In genomic region chr1:192579319-192579738, GRCh38 we compare ENCODE assay signal across 9 cellular contexts. TPM values are rescaled to one million over a fixed set of nuclear protein-coding genes. Genes with fewer than 3 reads are reported as not detected.
DNase-seq lines count a peak whose midpoint lies in the region; ATAC-seq and TF ChIP-seq lines count a peak whose summit lies in the region.
"Had no signal": no experiment of that assay in that cellular context is flagged by ENCODE, and none has a peak within 500 bp of the region (broad histone marks: within the 10 kb centered on the region; RNA-seq: fewer than 3 reads in every experiment).

No MANE protein-coding gene starts in this region.

- DNase-seq in LHCN-M2 (ENCODE audit: low read depth) (peak; percentile 89), spleen (no peak), hippocampal formation (lab: John Stamatoyannopoulos, UW) (no peak), AG08395 (ENCODE audit: low spot score) (no peak)
- DNase-seq: glutamatergic neuron, T1000 had no signal

- H3K4me1 ChIP-seq in duodenal mucosa (ENCODE audit: control insufficient read depth in 1 of 2, insufficient read depth in 2 of 2, low read length in 2 of 2) (peaks cover 0 to 4% of the 10 kb centered on the region in 2 donors), spleen (peaks cover 0 to 16% (median 5%) of the 10 kb centered on the region in 6 donors)

- peak overlapping the region; percentile 30 to 52 for H3K9ac ChIP-seq in duodenal mucosa (ENCODE audit: low read depth in 1 of 2, low read length in 2 of 2)

- H3K36me3 ChIP-seq in duodenal mucosa (ENCODE audit: control insufficient read depth in 1 of 2, insufficient read depth in 2 of 2, low read length in 2 of 2), result no peaks in the 10 kb centered on the region
- no peaks in the 10 kb centered on the region for H3K36me3 ChIP-seq in spleen

- H3K4me3 ChIP-seq in duodenal mucosa (ENCODE audit: low read depth in 1 of 2, low read length in 2 of 2), result peak overlapping the region; percentile 21 to 23
- H3K4me3 ChIP-seq in spleen, result peak overlapping the region in 6 of 8 donors; percentile 4 to 61 (median 20)

- TF ChIP-seq CTCF in spleen (IDR thresholded peaks at IDR 0.05 in 8 of 11, conservative IDR thresholded peaks at IDR 0.05 in 3 of 11), result no peak

- H3K27me3 ChIP-seq in duodenal mucosa (ENCODE audit: control insufficient read depth in 1 of 2, insufficient read depth in 2 of 2, low read length in 2 of 2), result no peaks in the 10 kb centered on the region
- H3K27me3 ChIP-seq in spleen (replicated peaks in 1 of 7), result no peaks in the 10 kb centered on the region

- no peaks in the 10 kb centered on the region for H3K9me3 ChIP-seq in duodenal mucosa (ENCODE audit: control insufficient read depth in 1 of 2, low read length in 2 of 2)
- no peaks in the 10 kb centered on the region for H3K9me3 ChIP-seq in spleen

- peak; percentile 14 for ATAC-seq in GM19043 (IDR thresholded peaks at IDR 0.05; ENCODE audit: low read depth, unreplicated experiment)
- ATAC-seq in GM19397 (IDR thresholded peaks at IDR 0.05; ENCODE audit: unreplicated experiment), result no peak

- TF ChIP-seq POLR2A in spleen (IDR thresholded peaks at IDR 0.05), result no peak

- 66 to 91% (median 82%) methylated on average over 3 of the region's 3 CpGs for WGBS in spleen, 5 donors

- H3K27ac ChIP-seq in duodenal mucosa (ENCODE audit: low read depth, low read length) (no peak overlapping the region), spleen (peak overlapping the region in 1 of 8 donors; percentile 8)

- intact Hi-C loops in spleen (cut with DNase I; ENCODE audit: low total_unique reads), result no loop called here

RNA-seq across cellular contexts. Expression of gene RGS1, which starts 3.8 kb away (rescaled TPM):
- total RNA-seq in LHCN-M2 (2014; rRNA removed) (0.11 and 0.19 TPM in 2 replicates), spleen (100 to 1,000 TPM in 2 of 7 donors, 10 to 100 TPM in 5; 27.0 to 261 (median 83.3) TPM)
- not detected for polyA plus RNA-seq in LHCN-M2 (2012)
- polyA plus RNA-seq in spleen, result 10 to 100 TPM; 15.9 to 73.2 (median 24.0) TPM

RNA-seq across cellular contexts. Expression of gene RGS13, which starts 56.6 kb away (rescaled TPM):
- total RNA-seq in LHCN-M2 (2014; rRNA removed) (not detected in 2 replicates), spleen (1 to 10 TPM in 2 of 7 donors, under 1 TPM in 4, not detected in 1; 0.09 to 1.7 (median 0.40) TPM)
- not detected for polyA plus RNA-seq in LHCN-M2 (2012)
- 10 to 100 TPM in 1 of 3 donors, 1 to 10 TPM in 1, under 1 TPM in 1; 0.32 to 13.3 (median 1.3) TPM for polyA plus RNA-seq in spleen

Comparison
In these comparisons a context has a peak if more than half of its experiments do, and no peak if none do; other contexts are left out.
1. RNA of gene RGS1, which starts 3.8 kb away (total RNA-seq): 27.0 to 261 TPM in spleen; 0.11 to 0.19 TPM in LHCN-M2; every median in the first group is over 10 times any median in the second.